ENCODE assay signal across 8 cellular contexts in the genomic region with DNA sequence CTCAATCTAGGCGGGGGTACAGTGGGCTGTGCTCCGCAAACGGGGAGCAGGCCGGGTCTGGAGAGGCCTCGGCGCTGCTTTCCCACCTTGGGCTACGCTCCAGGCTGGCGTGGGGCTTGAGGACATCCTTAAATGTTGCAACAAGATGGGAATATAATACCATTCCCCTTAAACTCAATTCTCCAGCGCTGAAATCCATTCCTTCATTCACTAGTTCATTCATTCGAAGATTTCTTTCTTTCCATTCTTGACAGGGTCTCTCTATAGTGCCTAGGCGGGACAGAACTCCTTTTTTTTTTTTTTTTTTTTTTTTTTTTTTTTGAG. TPM values are rescaled to one million over a fixed set of nuclear protein-coding genes. Genes with fewer than 3 reads are reported as not detected.
DNase-seq lines count a peak whose midpoint lies in the region; ATAC-seq, FAIRE-seq and TF ChIP-seq lines count a peak whose summit lies in the region.

No MANE protein-coding gene starts in this region.

- peaks cover 42% of the 10 kb centered on the region for H3K79me2 ChIP-seq in SK-N-SH (ENCODE audit: insufficient read depth)

- H3K36me3 ChIP-seq in SK-N-SH (replicated peaks in 1 of 2; ENCODE audit: control insufficient read depth in 1 of 2, insufficient read depth in 2 of 2, low read length in 1 of 2) (peaks cover 11 to 12% of the 10 kb centered on the region in 2 experiments), stomach smooth muscle (ENCODE audit: control insufficient read depth in 2 of 2, insufficient read depth in 2 of 2, low read length in 2 of 2) (peaks cover 0 to 7% of the 10 kb centered on the region in 2 donors)

- H3K9me2 ChIP-seq in SK-N-SH: no peaks in the 10 kb centered on the region

- WGBS in SK-N-SH (ENCODE audit: low lambda C conversion rate): under 1% methylated on average over 11 of the region's 11 CpGs

- H3K27me3 ChIP-seq in SK-N-SH (ENCODE audit: insufficient read depth): no peaks in the 10 kb centered on the region; the same call in 1 of the 2 replicates
- H3K27me3 ChIP-seq in stomach smooth muscle (ENCODE audit: control insufficient read depth in 1 of 2, insufficient read depth in 2 of 2, low read length in 2 of 2): no peaks in the 10 kb centered on the region

- no peak for TF ChIP-seq EP300 in SK-N-SH (IDR thresholded peaks at IDR 0.05; ENCODE audit: borderline replicate concordance in 1 of 2, low read depth in 1 of 2, low read length in 1 of 2)

- POLR2A ChIA-PET in SK-N-SH (lab: Yijun Ruan, JAX): interaction anchor here (1.1 kb wide), 1 partner anchor 33 kb away, joined by 4 read pairs; a partner anchor contains a TSS

- peak overlapping the region; percentile 72; the same call in 1 of the 2 replicates for H3K9ac ChIP-seq in SK-N-SH
- no peak overlapping the region for H3K9ac ChIP-seq in stomach smooth muscle (ENCODE audit: low read length in 2 of 2)

- no peaks in the 10 kb centered on the region for H3K9me3 Mint-ChIP-seq in activated naive CD4-positive, alpha-beta T cell treated with anti-CD3 and anti-CD28 coated beads, Interleukin-2, amount 50 U/mL, for 72 hours

- H4K20me1 ChIP-seq in SK-N-SH (ENCODE audit: insufficient read depth): no peaks in the 10 kb centered on the region

- peak overlapping the region; percentile 94 to 98 for H3K27ac Mint-ChIP-seq in activated naive CD4-positive, alpha-beta T cell treated with anti-CD3 and anti-CD28 coated beads, Interleukin-2, amount 50 U/mL, for 72 hours

- H3K4me2 ChIP-seq in SK-N-SH: peak overlapping the region; percentile 95

- peak overlapping the region in 1 of 2 experiments; percentile 88; a peak in 2 of 4 replicates for H3K27ac ChIP-seq in SK-N-SH (ENCODE audit: low read depth in 2 of 2, low read length in 1 of 2)
- H3K27ac ChIP-seq in stomach smooth muscle (ENCODE audit: low read length): peak overlapping the region; percentile 82

- CTCF ChIA-PET in SK-N-SH (lab: Yijun Ruan, JAX): interaction anchor here (1.1 to 1.5 kb wide), 5 partner anchors 27 to 56 kb away, joined by 3 to 10 read pairs (median 3); a partner anchor contains a TSS

- H3K36me3 Mint-ChIP-seq in activated naive CD4-positive, alpha-beta T cell treated with anti-CD3 and anti-CD28 coated beads, Interleukin-2, amount 50 U/mL, for 72 hours: peaks cover 32 to 35% of the 10 kb centered on the region in 2 donors

- H3K4me3 ChIP-seq in SK-N-SH (ENCODE audit: low read depth in 2 of 2, low read length in 1 of 2) (peak overlapping the region; percentile 79 to 93), iPS-18c (ENCODE audit: insufficient read depth, low read depth, low read length) (peak overlapping the region; percentile 98; the same call in 1 of the 2 replicates), stomach smooth muscle (ENCODE audit: low read length in 2 of 2) (peak overlapping the region; percentile 85 to 96)

- no peak for TF ChIP-seq POLR2A in GM12892 (IDR thresholded peaks at IDR 0.05; ENCODE audit: low read depth, low read length)

- FAIRE-seq in GM12892 (lab: Jason Lieb, UNC): no peak

- H2AFZ ChIP-seq in SK-N-SH (ENCODE audit: low read depth): peak overlapping the region; percentile 99

- DNase-seq in SK-N-SH (no peak), GF-D8 (lab: John Stamatoyannopoulos, UW) (no peak), GM12892 (ENCODE audit: insufficient read length) (no peak), hypothalamus (lab: John Stamatoyannopoulos, UW) (no peak)
- DNase-seq in activated naive CD4-positive, alpha-beta T cell treated with anti-CD3 and anti-CD28 coated beads, Interleukin-2, amount 50 U/mL, for 72 hours (ENCODE audit: low spot score in 2 of 2): no peak

- peaks cover 6 to 22% of the 10 kb centered on the region in 2 experiments; a peak in 3 of 4 replicates for H3K4me1 ChIP-seq in SK-N-SH (ENCODE audit: control insufficient read depth in 1 of 2, insufficient read depth in 2 of 2, low read depth in 1 of 2, low read length in 1 of 2)
- H3K4me1 ChIP-seq in stomach smooth muscle (ENCODE audit: control insufficient read depth, insufficient read depth, low read length): peaks cover 21% of the 10 kb centered on the region

- H3F3A ChIP-seq in SK-N-SH (replicated peaks; ENCODE audit: insufficient read depth): peaks cover 16% of the 10 kb centered on the region

- H3K9me3 ChIP-seq in SK-N-SH (no peaks in the 10 kb centered on the region), iPS-18c (ENCODE audit: control insufficient read depth, insufficient read depth, low read length) (no peaks in the 10 kb centered on the region), stomach smooth muscle (ENCODE audit: control insufficient read depth in 2 of 2, low read length in 2 of 2) (no peaks in the 10 kb centered on the region)

- no peak for ATAC-seq in SK-N-SH treated with all-trans-retinoic acid at 6 μM for 48 hours
- no peak for ATAC-seq in activated naive CD4-positive, alpha-beta T cell treated with anti-CD3 and anti-CD28 coated beads, Interleukin-2, amount 50 U/mL, for 72 hours

- no peak for TF ChIP-seq RAD21 in SK-N-SH (IDR thresholded peaks at IDR 0.05; ENCODE audit: low read length)

- TF ChIP-seq CTCF in SK-N-SH (IDR thresholded peaks at IDR 0.05): no peak

TF ChIP-seq in SK-N-SH, 30 proteins besides CTCF, POLR2A, EP300 and RAD21:
- no peak for TF ChIP-seq NRF1 (IDR thresholded peaks at IDR 0.05; ENCODE audit: low read depth, low read length)
- no peak for TF ChIP-seq SMC3 (IDR thresholded peaks at IDR 0.05; ENCODE audit: low read depth, low read length)
- TF ChIP-seq YY1 (IDR thresholded peaks at IDR 0.05; ENCODE audit: low read depth): 0 out of 2 replicates have a peak, but pooled peaks have one; percentile 5
TF ChIP-seq in SK-N-SH: peak in this region for 1.

TF ChIP-seq in SK-N-SH treated with all-trans-retinoic acid at 6 μM for 48 hours, 23 proteins besides CTCF, POLR2A, EP300 and RAD21 (continues in another document):
- TF ChIP-seq ZFP30 (CRISPR knock-in tag; IDR thresholded peaks at IDR 0.05) (no peak), ZC3H10 (CRISPR knock-in tag; IDR thresholded peaks at IDR 0.05) (no peak), GLIS3 (CRISPR knock-in tag; IDR thresholded peaks at IDR 0.05) (no peak), TCF4 (CRISPR knock-in tag; IDR thresholded peaks at IDR 0.05; ENCODE audit: borderline replicate concordance) (no peak), OSR1 (CRISPR knock-in tag; IDR thresholded peaks at IDR 0.05) (no peak)
- TF ChIP-seq, protein P1, sequence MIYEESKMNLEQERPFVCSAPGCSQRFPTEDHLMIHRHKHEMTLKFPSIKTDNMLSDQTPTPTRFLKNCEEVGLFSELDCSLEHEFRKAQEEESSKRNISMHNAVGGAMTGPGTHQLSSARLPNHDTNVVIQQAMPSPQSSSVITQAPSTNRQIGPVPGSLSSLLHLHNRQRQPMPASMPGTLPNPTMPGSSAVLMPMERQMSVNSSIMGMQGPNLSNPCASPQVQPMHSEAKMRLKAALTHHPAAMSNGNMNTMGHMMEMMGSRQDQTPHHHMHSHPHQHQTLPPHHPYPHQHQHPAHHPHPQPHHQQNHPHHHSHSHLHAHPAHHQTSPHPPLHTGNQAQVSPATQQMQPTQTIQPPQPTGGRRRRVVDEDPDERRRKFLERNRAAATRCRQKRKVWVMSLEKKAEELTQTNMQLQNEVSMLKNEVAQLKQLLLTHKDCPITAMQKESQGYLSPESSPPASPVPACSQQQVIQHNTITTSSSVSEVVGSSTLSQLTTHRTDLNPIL (CRISPR knock-in tag; IDR thresholded peaks at IDR 0.05; ENCODE audit: low read depth): no peak

RNA-seq across cellular contexts. Expression of a gene that starts 0.3 kb away (rescaled TPM):
- polyA plus RNA-seq in SK-N-SH (2012; rRNA removed): 307 and 317 TPM in 2 replicates
- polyA plus RNA-seq in SK-N-SH (2012; cell fraction: cytosol; rRNA removed): 125 and 194 TPM in 2 replicates
- polyA plus RNA-seq in SK-N-SH (2012; cell fraction: nucleus; rRNA removed): 90.2 and 194 TPM in 2 replicates
- total RNA-seq in activated naive CD4-positive, alpha-beta T cell treated with anti-CD3 and anti-CD28 coated beads, Interleukin-2, amount 50 U/mL, for 72 hours: 10 to 100 TPM; 26.4 to 40.8 TPM
- polyA plus RNA-seq in GM12892 (2012; ENCODE audit: missing spikeins): 19.6 TPM

RNA-seq across cellular contexts. Expression of a gene that starts 4.9 kb away (rescaled TPM):
- 58.4 and 71.1 TPM in 2 replicates for polyA plus RNA-seq in SK-N-SH (2012; rRNA removed)
- 55.0 and 58.7 TPM in 2 replicates for polyA plus RNA-seq in SK-N-SH (2012; cell fraction: cytosol; rRNA removed)
- 31.4 and 40.2 TPM in 2 replicates for polyA plus RNA-seq in SK-N-SH (2012; cell fraction: nucleus; rRNA removed)
- 10 to 100 TPM; 47.4 to 49.4 TPM for total RNA-seq in activated naive CD4-positive, alpha-beta T cell treated with anti-CD3 and anti-CD28 coated beads, Interleukin-2, amount 50 U/mL, for 72 hours
- 44.4 TPM for polyA plus RNA-seq in GM12892 (2012; ENCODE audit: missing spikeins)

RNA-seq across cellular contexts. Expression of a gene that starts 12.9 kb away (rescaled TPM):
- polyA plus RNA-seq in SK-N-SH (2012; rRNA removed): 14.4 and 15.3 TPM in 2 replicates
- 7.5 and 12.3 TPM in 2 replicates for polyA plus RNA-seq in SK-N-SH (2012; cell fraction: cytosol; rRNA removed)
- polyA plus RNA-seq in SK-N-SH (2012; cell fraction: nucleus; rRNA removed): 11.2 and 13.0 TPM in 2 replicates
- 1 to 10 TPM in 1 of 2 donors, under 1 TPM in 1; 0.68 to 1.6 TPM for total RNA-seq in activated naive CD4-positive, alpha-beta T cell treated with anti-CD3 and anti-CD28 coated beads, Interleukin-2, amount 50 U/mL, for 72 hours
- 0.36 TPM for polyA plus RNA-seq in GM12892 (2012; ENCODE audit: missing spikeins)

RNA-seq across cellular contexts. Expression of a gene that starts 32.5 kb away (rescaled TPM):
- 203 and 238 TPM in 2 replicates for polyA plus RNA-seq in SK-N-SH (2012; rRNA removed)
- 133 and 181 TPM in 2 replicates for polyA plus RNA-seq in SK-N-SH (2012; cell fraction: cytosol; rRNA removed)
- polyA plus RNA-seq in SK-N-SH (2012; cell fraction: nucleus; rRNA removed): 254 and 311 TPM in 2 replicates
- total RNA-seq in activated naive CD4-positive, alpha-beta T cell treated with anti-CD3 and anti-CD28 coated beads, Interleukin-2, amount 50 U/mL, for 72 hours: 100 to 1,000 TPM; 106 to 162 TPM
- polyA plus RNA-seq in GM12892 (2012; ENCODE audit: missing spikeins): 92.9 TPM

RNA-seq across cellular contexts. Expression of a gene that starts 33.1 kb away (rescaled TPM):
- polyA plus RNA-seq in SK-N-SH (2012; rRNA removed): 12.3 and 12.7 TPM in 2 replicates
- 3.4 and 6.0 TPM in 2 replicates for polyA plus RNA-seq in SK-N-SH (2012; cell fraction: cytosol; rRNA removed)
- polyA plus RNA-seq in SK-N-SH (2012; cell fraction: nucleus; rRNA removed): 58.4 and 75.1 TPM in 2 replicates
- total RNA-seq in activated naive CD4-positive, alpha-beta T cell treated with anti-CD3 and anti-CD28 coated beads, Interleukin-2, amount 50 U/mL, for 72 hours: 10 to 100 TPM in 1 of 2 donors, 1 to 10 TPM in 1; 6.8 to 15.2 TPM
- polyA plus RNA-seq in GM12892 (2012; ENCODE audit: missing spikeins): 1.1 TPM
